In genomic region chr12:57027011-57027804, GRCh38 we compare ENCODE assay signal across 14 cellular contexts. TPM values are rescaled to one million over a fixed set of nuclear protein-coding genes. Genes with fewer than 3 reads are reported as not detected.
A peak's percentile ranks its signal among the peaks of the same experiment; 100 is the strongest.
DNase-seq lines count a peak whose midpoint lies in the region; ATAC-seq and TF ChIP-seq lines count a peak whose summit lies in the region.
"Had no signal": no experiment of that assay in that cellular context is flagged by ENCODE, and none has a peak within 500 bp of the region (broad histone marks: within the 10 kb centered on the region; RNA-seq: fewer than 3 reads in every experiment).

No MANE protein-coding gene starts in this region.

- H3K4me3 Mint-ChIP-seq in activated naive CD8-positive, alpha-beta T cell: peak overlapping the region; percentile 66

- H3K9me3 ChIP-seq in mucosa of descending colon: no peaks in the 10 kb centered on the region

- no peaks in the 10 kb centered on the region for H3K4me1 ChIP-seq in mucosa of descending colon (ENCODE audit: low read depth)
- H3K4me1 ChIP-seq: parathyroid adenoma had no signal

- peaks cover 41% of the 10 kb centered on the region for H3K4me1 Mint-ChIP-seq in activated naive CD8-positive, alpha-beta T cell (ENCODE audit: low read depth)

- H3K36me3 ChIP-seq in mucosa of descending colon (ENCODE audit: low read depth): no peaks in the 10 kb centered on the region

- intact Hi-C loops in posterior cingulate gyrus (cut with DNase I) (no loop called here), mucosa of descending colon (cut with DNase I, micrococcal nuclease) (no loop called here)

- H3K27ac Mint-ChIP-seq in activated naive CD8-positive, alpha-beta T cell: peak overlapping the region; percentile 96

- no peaks in the 10 kb centered on the region for H3K27me3 Mint-ChIP-seq in activated naive CD8-positive, alpha-beta T cell

- no peak for TF ChIP-seq CTCF in mucosa of descending colon (IDR thresholded peaks at IDR 0.05)

- H3K4me3 ChIP-seq in Jurkat, Clone E6-1 (ENCODE audit: low read length): no peak overlapping the region
- no peak overlapping the region for H3K4me3 ChIP-seq in mucosa of descending colon

- peak; percentile 25 for DNase-seq in activated CD4-positive, alpha-beta T cell treated with anti-CD3 and anti-CD28 coated beads for 48 hours
- no peak for DNase-seq in activated CD4-positive, alpha-beta T cell treated with anti-CD3 and anti-CD28 coated beads, Interleukin-2, amount 50 U/mL, for 1 hour
- DNase-seq in Jurkat, Clone E6-1 (ENCODE audit: low read depth, low spot score): peak; percentile 27
- DNase-seq in retina: peak; percentile 24
- no peak for DNase-seq in globus pallidus (ENCODE audit: low spot score)
- no peak for DNase-seq in posterior cingulate gyrus
- DNase-seq in mucosa of descending colon: no peak
- DNase-seq: activated gamma-delta T cell; GOT3; mammary epithelial cell; NCI-H446; stimulated activated CD4-positive, alpha-beta T cell treated with anti-CD3 and anti-CD28 coated beads, Interleukin-1b, Interleukin-23, amount 100 ng/mL, for 48 hours had no signal

- ATAC-seq in mucosa of descending colon: no peak

- no peaks in the 10 kb centered on the region for H3K36me3 Mint-ChIP-seq in activated naive CD8-positive, alpha-beta T cell

- no peaks in the 10 kb centered on the region for H3K9me3 Mint-ChIP-seq in activated naive CD8-positive, alpha-beta T cell (ENCODE audit: low read depth)

RNA-seq across cellular contexts. Expression of gene TAC3, which starts 10.9 kb away (rescaled TPM):
- polyA plus RNA-seq in Jurkat, Clone E6-1 (2012; ENCODE audit: insufficient read depth, insufficient read length): 1.4 TPM
- total RNA-seq in mucosa of descending colon: 1 to 10 TPM in 2 of 3 donors, under 1 TPM in 1; 0.81 to 2.0 (median 1.8) TPM
- total RNA-seq: mammary epithelial cell had no signal
- polyA plus RNA-seq: mammary epithelial cell had no signal

RNA-seq across cellular contexts. Expression of gene ZBTB39, which starts 20.9 kb away (rescaled TPM):
- polyA plus RNA-seq in Jurkat, Clone E6-1 (2012; ENCODE audit: insufficient read depth, insufficient read length): 7.8 TPM
- total RNA-seq in mucosa of descending colon: 1 to 10 TPM; 3.5 to 8.6 (median 4.6) TPM

RNA-seq across cellular contexts. Expression of gene MYO1A, which starts 22.7 kb away (rescaled TPM):
- polyA plus RNA-seq in Jurkat, Clone E6-1 (2012; ENCODE audit: insufficient read depth, insufficient read length): 2.9 TPM
- 100 to 1,000 TPM; 167 to 444 (median 219) TPM for total RNA-seq in mucosa of descending colon
- total RNA-seq: mammary epithelial cell had no signal

RNA-seq across cellular contexts. Expression of gene NEMP1, which starts 51.4 kb away (rescaled TPM):
- polyA plus RNA-seq in Jurkat, Clone E6-1 (2012; ENCODE audit: insufficient read depth, insufficient read length): 25.5 TPM
- total RNA-seq in mucosa of descending colon: 10 to 100 TPM in 2 of 3 donors, 1 to 10 TPM in 1; 6.3 to 16.9 (median 10.2) TPM

Comparison
In these comparisons a context has a peak if more than half of its experiments do, and no peak if none do; other contexts are left out.
1. DNase-seq: peak in activated CD4-positive, alpha-beta T cell treated with anti-CD3 and anti-CD28 coated beads for 48 hours (single experiment), Jurkat, Clone E6-1 (single experiment) and retina (single experiment); none in activated CD4-positive, alpha-beta T cell treated with anti-CD3 and anti-CD28 coated beads, Interleukin-2, amount 50 U/mL, for 1 hour (single experiment), globus pallidus (single experiment), posterior cingulate gyrus (0 of 10) and mucosa of descending colon (0 of 3).